In genomic region chr11:86869966-86870570, GRCh38 we compare ENCODE assay signal across 8 cellular contexts.
DNase-seq lines count a peak whose midpoint lies in the region; ATAC-seq and TF ChIP-seq lines count a peak whose summit lies in the region.

No MANE protein-coding gene starts in this region.

- H3K27me3 Mint-ChIP-seq in type B pancreatic cell, result no peaks in the 10 kb centered on the region

- H3K14ac ChIP-seq in neuronal stem cell (ENCODE audit: low read length), result no peak overlapping the region

- H2BK5ac ChIP-seq in neuronal stem cell (ENCODE audit: low read length), result no peak overlapping the region

- H4K91ac ChIP-seq in neuronal stem cell (ENCODE audit: low read depth, low read length, poor library complexity), result no peak overlapping the region

- H3K4me1 Mint-ChIP-seq in type B pancreatic cell (ENCODE audit: unreplicated experiment), result peaks cover 4% of the 10 kb centered on the region

- no peak overlapping the region for H3K4me3 Mint-ChIP-seq in type B pancreatic cell

- ATAC-seq in GM18508 (IDR thresholded peaks at IDR 0.05; ENCODE audit: insufficient read depth, unreplicated experiment) (peak; percentile 85), HG03103 (IDR thresholded peaks at IDR 0.05; ENCODE audit: low read depth, unreplicated experiment) (peak; percentile 72)

- H3K4me3 ChIP-seq in AG09309 (ENCODE audit: control insufficient read depth, low read depth, low read length), result no peak overlapping the region
- H3K4me3 ChIP-seq in fibroblast of the aortic adventitia (ENCODE audit: low read depth, low read length), result no peak overlapping the region
- no peak overlapping the region for H3K4me3 ChIP-seq in neuronal stem cell (ENCODE audit: low read length in 2 of 2)

- TF ChIP-seq CTCF in AG09309 (IDR thresholded peaks at IDR 0.05; ENCODE audit: control insufficient read depth, insufficient read depth, low read depth, low read length, missing control alignments) (peak; percentile 80), fibroblast of the aortic adventitia (IDR thresholded peaks at IDR 0.05; ENCODE audit: insufficient read depth, low read length) (peak; percentile 77), type B pancreatic cell (conservative IDR thresholded peaks at IDR 0.05) (peak; percentile 90)

- H3K27me3 ChIP-seq in neuronal stem cell (ENCODE audit: control insufficient read depth in 3 of 3, insufficient read depth in 3 of 3, low read depth in 1 of 3, low read length in 3 of 3), result no peaks in the 10 kb centered on the region

- H3K9me3 Mint-ChIP-seq in type B pancreatic cell, result no peaks in the 10 kb centered on the region

- H2AFZ ChIP-seq in neuronal stem cell (ENCODE audit: low read length), result no peak overlapping the region

- peaks cover 0 to 4% of the 10 kb centered on the region in 2 donors for H3K4me1 ChIP-seq in neuronal stem cell (ENCODE audit: control insufficient read depth in 2 of 2, insufficient read depth in 1 of 2, low read depth in 1 of 2, low read length in 2 of 2)

- H3K9ac ChIP-seq in neuronal stem cell (ENCODE audit: low read depth, low read length, poor library complexity), result no peak overlapping the region

- no CpG with 5 or more reads among the region's 6 CpGs for WGBS in neuronal stem cell (ENCODE audit: extremely low coverage in 2 of 2, insufficient read length in 2 of 2, insufficient replicate concordance in 1 of 2), 2 donors

- no peaks in the 10 kb centered on the region for H3K9me3 ChIP-seq in neuronal stem cell (replicated peaks in 1 of 2; ENCODE audit: control insufficient read depth in 2 of 2, insufficient read depth in 1 of 2, low read depth in 1 of 2, low read length in 2 of 2)

- no peak overlapping the region for H2BK120ac ChIP-seq in neuronal stem cell (ENCODE audit: low read depth, low read length)

- no peak overlapping the region for H3K27ac ChIP-seq in neuronal stem cell (replicated peaks; ENCODE audit: low read length)

- no peak overlapping the region for H3K18ac ChIP-seq in neuronal stem cell (ENCODE audit: low read length)

- H3K27ac Mint-ChIP-seq in type B pancreatic cell, result no peak overlapping the region

- peak; percentile 28 for DNase-seq in AG09309 (ENCODE audit: low read depth)
- peak; percentile 73 for DNase-seq in NCI-H69 (lab: John Stamatoyannopoulos, UW)
- DNase-seq in activated T-cell treated with anti-CD3 and anti-CD28 coated beads for 4 hours, result peak; percentile 14
- DNase-seq in fibroblast of the aortic adventitia (ENCODE audit: low read depth), result peak; percentile 84
- DNase-seq in neuronal stem cell (ENCODE audit: low spot score), result peak; percentile 51
- DNase-seq in type B pancreatic cell (ENCODE audit: extremely low spot score, unreplicated experiment), result no peak

- H3K23ac ChIP-seq in neuronal stem cell (ENCODE audit: low read depth, low read length, poor library complexity), result no peak overlapping the region

- no peak overlapping the region for H2AK5ac ChIP-seq in neuronal stem cell (ENCODE audit: low read depth, low read length)

- H2BK12ac ChIP-seq in neuronal stem cell (ENCODE audit: low read length), result no peak overlapping the region

- peaks cover 2 to 35% of the 10 kb centered on the region in 2 donors for H3K36me3 ChIP-seq in neuronal stem cell (replicated peaks in 1 of 2; ENCODE audit: control insufficient read depth in 2 of 2, insufficient read depth in 2 of 2, low read length in 2 of 2)

- no peak overlapping the region for H4K8ac ChIP-seq in neuronal stem cell (ENCODE audit: low read depth, low read length)

- H3K4me2 ChIP-seq in neuronal stem cell (ENCODE audit: insufficient read depth, low read length, poor library complexity, severe bottlenecking), result no peak overlapping the region

- no peak overlapping the region for H2BK15ac ChIP-seq in neuronal stem cell (ENCODE audit: low read length)

- H3K79me1 ChIP-seq in neuronal stem cell (ENCODE audit: low read depth, low read length), result no peaks in the 10 kb centered on the region

- H3K36me3 Mint-ChIP-seq in type B pancreatic cell, result no peaks in the 10 kb centered on the region

- H3K4ac ChIP-seq in neuronal stem cell (ENCODE audit: low read length), result no peak overlapping the region
